Comparison of ENCODE assay signal across 11 cellular contexts in the genomic region with DNA sequence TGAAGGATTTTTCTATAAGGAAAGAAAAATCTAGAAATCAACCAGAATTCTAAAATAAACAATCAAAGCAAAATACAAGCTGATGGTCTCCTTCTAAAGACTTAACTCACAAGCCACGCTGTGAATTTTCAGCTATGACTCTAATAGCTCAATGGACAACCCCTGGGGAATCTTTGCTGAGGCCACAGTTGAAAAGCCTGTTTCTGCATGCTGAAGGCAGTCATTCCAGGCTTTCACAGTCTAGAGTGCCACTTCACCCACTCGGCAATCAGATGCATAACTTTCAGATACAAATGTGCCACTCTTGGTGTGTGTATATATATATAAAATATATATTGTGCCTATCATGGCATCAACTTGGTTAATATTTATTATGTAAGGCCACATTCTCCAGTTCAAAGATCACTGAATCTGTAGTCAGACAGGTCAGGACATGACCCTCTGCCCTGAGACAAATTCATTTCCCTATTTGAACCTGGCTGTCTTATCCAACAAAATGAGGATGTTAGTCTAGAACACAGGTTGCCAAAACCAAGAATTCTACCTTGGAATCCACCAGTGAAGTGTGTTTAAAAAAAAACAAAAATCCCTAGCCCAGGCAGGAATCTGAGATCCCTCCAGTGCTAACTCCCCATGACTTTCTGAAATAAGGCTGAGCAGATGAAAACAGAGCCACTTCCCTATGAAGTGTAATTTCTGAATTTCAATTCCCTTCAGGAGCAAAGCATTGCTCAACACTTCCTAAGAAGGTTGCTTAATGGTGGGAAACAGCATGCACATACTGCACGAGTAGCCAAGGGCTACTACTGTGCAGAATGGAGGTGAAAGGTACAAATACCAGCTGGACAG. TPM values are rescaled to one million over a fixed set of nuclear protein-coding genes. Genes with fewer than 3 reads are reported as not detected.
DNase-seq lines count a peak whose midpoint lies in the region; ATAC-seq, FAIRE-seq and TF ChIP-seq lines count a peak whose summit lies in the region.
"Had no signal": no experiment of that assay in that cellular context is flagged by ENCODE, and none has a peak within 500 bp of the region (broad histone marks: within the 10 kb centered on the region; RNA-seq: fewer than 3 reads in every experiment).

No MANE protein-coding gene starts in this region.

- FAIRE-seq in bronchial epithelial cell (lab: Jason Lieb, UNC) = no peak

- H4K20me1 ChIP-seq in MM.1S (ENCODE audit: insufficient read depth, low read length) = no peaks in the 10 kb centered on the region

- no peaks in the 10 kb centered on the region for H3K9me3 Mint-ChIP-seq in CD14-positive monocyte
- no peaks in the 10 kb centered on the region for H3K9me3 Mint-ChIP-seq in activated naive CD4-positive, alpha-beta T cell treated with anti-CD3 and anti-CD28 coated beads for 36 hours
- H3K9me3 Mint-ChIP-seq in natural killer cell = no peaks in the 10 kb centered on the region
- H3K9me3 Mint-ChIP-seq: CD4-positive, CD25-positive, alpha-beta regulatory T cell had no signal

- peak overlapping the region; percentile 24 to 61 (median 56) for H3K27ac ChIP-seq in right lobe of liver
- H3K27ac ChIP-seq in MM.1S (ENCODE audit: low read length) = no peak overlapping the region
- H3K27ac ChIP-seq: KMS-11 had no signal

- CTCF ChIA-PET in activated naive CD4-positive, alpha-beta T cell treated with anti-CD3 and anti-CD28 coated beads for 36 hours (lab: Charles Lee) = interaction anchor here (0.6 kb wide), 1 partner anchor 191 kb away, joined by 3 read pairs; no protein-coding TSS in a partner anchor

- H3K27me3 Mint-ChIP-seq in CD14-positive monocyte (ENCODE audit: low read depth in 3 of 3) (no peaks in the 10 kb centered on the region), natural killer cell (ENCODE audit: low read depth in 2 of 2) (no peaks in the 10 kb centered on the region)
- H3K27me3 Mint-ChIP-seq in activated naive CD4-positive, alpha-beta T cell treated with anti-CD3 and anti-CD28 coated beads for 36 hours (ENCODE audit: low read depth) = no peaks in the 10 kb centered on the region
- H3K27me3 Mint-ChIP-seq: CD4-positive, CD25-positive, alpha-beta regulatory T cell had no signal

- no peaks in the 10 kb centered on the region for H3F3A ChIP-seq in MM.1S (ENCODE audit: insufficient read depth, low read length)

- H3K9me2 ChIP-seq in MM.1S (replicated peaks; ENCODE audit: insufficient read depth, low read length) = no peaks in the 10 kb centered on the region

- H3K4me1 ChIP-seq in right lobe of liver = peaks cover 0 to 26% (median 9%) of the 10 kb centered on the region in 4 donors
- H3K4me1 ChIP-seq in MM.1S (ENCODE audit: low read length) = no peaks in the 10 kb centered on the region

- H3K27me3 ChIP-seq in bronchial epithelial cell (ENCODE audit: control insufficient read depth, insufficient read depth, low read length) (no peaks in the 10 kb centered on the region), right lobe of liver (no peaks in the 10 kb centered on the region), MM.1S (replicated peaks; ENCODE audit: insufficient read depth, low read length) (no peaks in the 10 kb centered on the region)

- no peaks in the 10 kb centered on the region for H3K79me2 ChIP-seq in MM.1S (ENCODE audit: low read length)

- H3K36me3 ChIP-seq in bronchial epithelial cell (ENCODE audit: control insufficient read depth, insufficient read depth, low read length) = peaks cover 1% of the 10 kb centered on the region
- H3K36me3 ChIP-seq in right lobe of liver = no peaks in the 10 kb centered on the region
- H3K36me3 ChIP-seq in MM.1S (replicated peaks; ENCODE audit: insufficient read depth, low read length) = no peaks in the 10 kb centered on the region

- peak; percentile 37 for ATAC-seq in HG02885 (IDR thresholded peaks at IDR 0.05; ENCODE audit: poor library complexity, unreplicated experiment)
- ATAC-seq in right lobe of liver = peak; percentile 69 to 80 (median 74)
- no peak for ATAC-seq in natural killer cell

- no peak overlapping the region for H3K9ac ChIP-seq in MM.1S (ENCODE audit: low read length)
- H3K9ac ChIP-seq: KMS-11 had no signal

- peak overlapping the region in 1 of 2 donors; percentile 63 for H3K4me3 Mint-ChIP-seq in CD14-positive monocyte
- no peak overlapping the region for H3K4me3 Mint-ChIP-seq in activated naive CD4-positive, alpha-beta T cell treated with anti-CD3 and anti-CD28 coated beads for 36 hours
- H3K4me3 Mint-ChIP-seq in natural killer cell = no peak overlapping the region

- intact Hi-C loops in CD14-positive monocyte (cut with micrococcal nuclease) (no loop called here), right lobe of liver (cut with DNase I) (no loop called here), natural killer cell (cut with micrococcal nuclease) (no loop called here)
- intact Hi-C loops in activated naive CD4-positive, alpha-beta T cell treated with anti-CD3 and anti-CD28 coated beads for 36 hours (cut with micrococcal nuclease) = no loop called here

- 32% methylated on average over 3 of the region's 3 CpGs for WGBS in right lobe of liver (ENCODE audit: insufficient coverage, low coverage, low lambda C conversion rate, missing lambda C conversion rate)

- no peak for DNase-seq in CD14-positive monocyte (ENCODE audit: low spot score)
- peak; percentile 64 for DNase-seq in bronchial epithelial cell (ENCODE audit: low read depth)
- no peak for DNase-seq in right lobe of liver
- no peak for DNase-seq in MM.1S
- DNase-seq in activated naive CD4-positive, alpha-beta T cell treated with anti-CD3 and anti-CD28 coated beads for 36 hours = no peak
- no peak for DNase-seq in natural killer cell
- DNase-seq in T-helper 2 cell = no peak
- DNase-seq: activated CD4-positive, alpha-beta T cell treated with anti-CD3 and anti-CD28 coated beads for 48 hours; CD4-positive, CD25-positive, alpha-beta regulatory T cell had no signal

- TF ChIP-seq CTCF in CD14-positive monocyte (IDR thresholded peaks at IDR 0.05) = no peak
- TF ChIP-seq CTCF in bronchial epithelial cell (IDR thresholded peaks at IDR 0.05; ENCODE audit: insufficient read depth, low read length, severe bottlenecking) = no peak
- TF ChIP-seq CTCF in right lobe of liver (IDR thresholded peaks at IDR 0.05) = no peak
- TF ChIP-seq CTCF in MM.1S (IDR thresholded peaks at IDR 0.05; ENCODE audit: low read length) = no peak
- no peak for TF ChIP-seq CTCF in natural killer cell (IDR thresholded peaks at IDR 0.05)

- no peak overlapping the region for H2AFZ ChIP-seq in MM.1S (ENCODE audit: low read length)

- H3K27ac Mint-ChIP-seq in CD14-positive monocyte (peak overlapping the region; percentile 85 to 94 (median 91)), natural killer cell (no peak overlapping the region)
- H3K27ac Mint-ChIP-seq in activated naive CD4-positive, alpha-beta T cell treated with anti-CD3 and anti-CD28 coated beads for 36 hours = no peak overlapping the region
- H3K27ac Mint-ChIP-seq: CD4-positive, CD25-positive, alpha-beta regulatory T cell had no signal

- H3K4me3 ChIP-seq in bronchial epithelial cell (ENCODE audit: low read depth, low read length) (no peak overlapping the region), right lobe of liver (no peak overlapping the region), MM.1S (ENCODE audit: low read length) (no peak overlapping the region)

- H3K4me1 Mint-ChIP-seq in CD14-positive monocyte (peaks cover 57% of the 10 kb centered on the region), natural killer cell (peaks cover 7 to 18% of the 10 kb centered on the region in 2 donors)
- H3K4me1 Mint-ChIP-seq in activated naive CD4-positive, alpha-beta T cell treated with anti-CD3 and anti-CD28 coated beads for 36 hours (ENCODE audit: low read depth) = no peaks in the 10 kb centered on the region

- no peak for TF ChIP-seq POLR2A in right lobe of liver (IDR thresholded peaks at IDR 0.05)

- H3K9me3 ChIP-seq in right lobe of liver (no peaks in the 10 kb centered on the region), MM.1S (replicated peaks; ENCODE audit: insufficient read depth, low read length) (no peaks in the 10 kb centered on the region)

- H3K36me3 Mint-ChIP-seq in CD14-positive monocyte = peaks cover 31 to 40% of the 10 kb centered on the region in 2 donors
- H3K36me3 Mint-ChIP-seq in activated naive CD4-positive, alpha-beta T cell treated with anti-CD3 and anti-CD28 coated beads for 36 hours (ENCODE audit: low read depth) = no peaks in the 10 kb centered on the region
- H3K36me3 Mint-ChIP-seq in natural killer cell = no peaks in the 10 kb centered on the region

- H3K4me2 ChIP-seq in MM.1S (ENCODE audit: low read depth, low read length) = no peak overlapping the region
- H3K4me2 ChIP-seq: KMS-11 had no signal

RNA-seq across cellular contexts. Expression of a gene that starts 9.9 kb away (rescaled TPM):
- 100 to 1,000 TPM; 289 to 353 TPM for polyA plus RNA-seq in CD14-positive monocyte
- total RNA-seq in bronchial epithelial cell (13.6 and 20.8 TPM in 2 replicates), right lobe of liver (100 to 1,000 TPM in 1 of 6 experiments, 10 to 100 TPM in 5; 52.4 to 179 (median 58.4) TPM), natural killer cell (10 to 100 TPM; 41.0 to 43.3 (median 41.1) TPM)
- 10 to 100 TPM; 16.1 to 17.2 TPM for total RNA-seq in activated naive CD4-positive, alpha-beta T cell treated with anti-CD3 and anti-CD28 coated beads for 36 hours

RNA-seq across cellular contexts. Expression of a gene that starts 34.6 kb away (rescaled TPM):
- under 1 TPM in 1 of 2 donors, not detected in 1; 0.09 TPM for polyA plus RNA-seq in CD14-positive monocyte
- total RNA-seq in bronchial epithelial cell = not detected in 2 replicates
- 1 to 10 TPM in 1 of 6 experiments, under 1 TPM in 3, not detected in 2; 0.31 to 1.2 (median 0.60) TPM for total RNA-seq in right lobe of liver
- under 1 TPM; 0.12 to 0.22 TPM for total RNA-seq in activated naive CD4-positive, alpha-beta T cell treated with anti-CD3 and anti-CD28 coated beads for 36 hours
- under 1 TPM in 1 of 3 donors, not detected in 2; 0.20 TPM for total RNA-seq in natural killer cell

Comparison
In these comparisons a context has a peak if more than half of its experiments do, and no peak if none do; other contexts are left out.
1. H3K27ac Mint-ChIP-seq: peak in CD14-positive monocyte (7 of 7); none in activated naive CD4-positive, alpha-beta T cell treated with anti-CD3 and anti-CD28 coated beads for 36 hours (single experiment) and natural killer cell (0 of 2).
2. ATAC-seq: peak in HG02885 (single experiment) and right lobe of liver (4 of 4); none in natural killer cell (0 of 3).